ENCODE assay signal across 8 cellular contexts in genomic region chr1:205484985-205485967, GRCh38. TPM values are rescaled to one million over a fixed set of nuclear protein-coding genes. Genes with fewer than 3 reads are reported as not detected.
DNase-seq lines count a peak whose midpoint lies in the region; ATAC-seq and TF ChIP-seq lines count a peak whose summit lies in the region.

No MANE protein-coding gene starts in this region.

- TF ChIP-seq CTCF in activated B cell treated with CpG ODN at 0.5 μM for 24 hours (IDR thresholded peaks at IDR 0.05): peak; percentile 73
- TF ChIP-seq CTCF in cardiac fibroblast (IDR thresholded peaks at IDR 0.05; ENCODE audit: low read depth, low read length): peak; percentile 91

- peaks cover 32% of the 10 kb centered on the region for H3K4me1 Mint-ChIP-seq in activated B cell treated with CpG ODN at 0.5 μM for 24 hours

- ATAC-seq in HG02870 (IDR thresholded peaks at IDR 0.05; ENCODE audit: unreplicated experiment) (peak; percentile 54), activated B cell treated with CpG ODN at 0.5 μM for 24 hours (ENCODE audit: low read depth) (peak; percentile 80), GM19452 (IDR thresholded peaks at IDR 0.05; ENCODE audit: unreplicated experiment) (no peak)

- peaks cover 36% of the 10 kb centered on the region for H3K27me3 Mint-ChIP-seq in activated B cell treated with CpG ODN at 0.5 μM for 24 hours

- no peaks in the 10 kb centered on the region for H3K36me3 Mint-ChIP-seq in activated B cell treated with CpG ODN at 0.5 μM for 24 hours (ENCODE audit: low read depth)

- H3K9me3 Mint-ChIP-seq in activated B cell treated with CpG ODN at 0.5 μM for 24 hours: no peaks in the 10 kb centered on the region

- no peak overlapping the region for H3K4me3 ChIP-seq in cardiac fibroblast (replicated peaks in 1 of 2; ENCODE audit: low read depth in 2 of 2, low read length in 2 of 2)

- no peak overlapping the region for H3K27ac Mint-ChIP-seq in activated B cell treated with CpG ODN at 0.5 μM for 24 hours

- H3K4me3 Mint-ChIP-seq in activated B cell treated with CpG ODN at 0.5 μM for 24 hours: no peak overlapping the region

- DNase-seq in D341Med (ENCODE audit: low spot score) (peak; percentile 94), NCI-H226 (peak; percentile 51), activated B cell treated with CpG ODN at 0.5 μM for 24 hours (peak; percentile 47), cardiac fibroblast (ENCODE audit: low read depth in 2 of 2) (peak; percentile 72 to 79), kidney glomerular epithelial cell (lab: John Stamatoyannopoulos, UW) (peak; percentile 82)
- peak; percentile 39 for DNase-seq in stimulated activated CD4-positive, alpha-beta T cell treated with anti-CD3 and anti-CD28 coated beads, Interleukin-2, amount 100 ng/mL, for 4 hours (ENCODE audit: low read depth)

- CTCF ChIA-PET in activated B cell treated with CpG ODN at 0.5 μM for 24 hours (lab: Charles Lee): interaction anchor here (0.5 to 7.7 kb wide), 47 partner anchors 9 to 255 kb away, joined by 3 to 196 read pairs (median 4); partner anchors contain the start of genes ELK4, KLHDC8A and LEMD1

- intact Hi-C loops in activated B cell treated with CpG ODN at 0.5 μM for 24 hours (cut with micrococcal nuclease): loop anchor here (1.0 to 2.0 kb wide), 5 partner anchors 54 to 212 kb away; no protein-coding TSS in a partner anchor

- POLR2A ChIA-PET in activated B cell treated with CpG ODN at 0.5 μM for 24 hours (lab: Charles Lee): interaction anchor here (0.6 to 1.3 kb wide), 4 partner anchors 44 to 212 kb away, joined by 4 to 8 read pairs (median 6); no protein-coding TSS in a partner anchor

RNA-seq across cellular contexts. Expression of gene CDK18, which starts 19.2 kb away (rescaled TPM):
- total RNA-seq in activated B cell treated with CpG ODN at 0.5 μM for 24 hours: 1.9 and 2.6 TPM in 2 replicates

RNA-seq across cellular contexts. Expression of gene BLACAT1, which starts 29.4 kb away (rescaled TPM):
- 0.07 TPM in 1 of 2 replicates, not detected in the other for total RNA-seq in activated B cell treated with CpG ODN at 0.5 μM for 24 hours

Comparison
In these comparisons a context has a peak if more than half of its experiments do, and no peak if none do; other contexts are left out.
1. DNase-seq: peak in every context shown above with its lines; median percentile 94 in D341Med; 82 in kidney glomerular epithelial cell; 76 in cardiac fibroblast; 51 in NCI-H226; 47 in activated B cell treated with CpG ODN at 0.5 μM for 24 hours; 39 in stimulated activated CD4-positive, alpha-beta T cell treated with anti-CD3 and anti-CD28 coated beads, Interleukin-2, amount 100 ng/mL, for 4 hours.